ENCODE assay signal across 8 cellular contexts in the genomic region with DNA sequence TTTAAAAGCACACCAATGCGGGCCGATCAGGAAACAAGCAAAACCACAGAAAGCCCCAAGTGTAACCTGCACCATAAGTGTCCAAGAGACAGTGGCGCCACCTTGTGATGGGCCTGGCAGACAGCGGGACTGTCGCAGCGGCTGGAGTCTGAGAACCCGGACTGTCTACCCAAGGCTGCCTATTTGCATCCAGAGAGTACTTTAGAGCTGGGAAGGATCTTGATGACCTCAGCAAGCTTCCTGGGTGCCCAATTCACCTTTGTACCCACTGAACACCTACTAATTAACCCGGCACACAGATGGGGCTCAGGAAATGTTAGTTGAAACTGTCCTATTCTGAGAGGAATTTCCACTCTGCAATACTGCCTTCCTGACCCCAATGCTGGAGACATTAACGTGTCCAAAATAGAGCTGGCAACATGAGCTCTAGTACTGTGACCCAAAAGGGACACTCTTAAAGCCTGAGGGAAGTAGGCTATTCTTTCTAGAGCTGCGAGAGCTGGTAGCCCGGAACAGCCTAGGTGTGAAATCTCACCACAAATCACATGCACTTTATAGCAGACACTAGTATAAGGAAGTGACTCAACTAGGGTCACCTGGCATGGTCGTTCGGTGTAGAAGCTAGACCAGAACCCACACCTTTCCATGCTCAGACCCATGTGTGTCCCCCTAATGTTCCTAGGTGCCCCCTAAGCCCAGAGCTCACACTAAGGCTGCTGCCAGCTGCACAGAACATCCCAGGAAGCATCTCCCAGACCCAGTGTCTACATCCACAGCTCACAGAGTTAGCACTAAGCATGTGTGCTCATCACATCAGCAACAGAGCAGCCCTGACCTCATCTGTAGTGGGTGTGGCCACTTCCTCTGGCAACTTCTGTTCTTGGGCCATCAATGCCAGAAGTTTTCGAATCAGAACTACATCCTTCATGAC. TPM values are rescaled to one million over a fixed set of nuclear protein-coding genes. Genes with fewer than 3 reads are reported as not detected.
A peak's percentile ranks its signal among the peaks of the same experiment; 100 is the strongest.
DNase-seq lines count a peak whose midpoint lies in the region; ATAC-seq, FAIRE-seq and TF ChIP-seq lines count a peak whose summit lies in the region.

No MANE protein-coding gene starts in this region.

- H3K27me3 ChIP-seq in neutrophil, result no peaks in the 10 kb centered on the region

- H3K4me3 ChIP-seq in fibroblast of mammary gland (ENCODE audit: control insufficient read depth, low read depth, low read length) (no peak overlapping the region), neutrophil (ENCODE audit: low read depth in 1 of 2, low read length in 1 of 2) (peak overlapping the region in 1 of 2 experiments; percentile 7)

- TF ChIP-seq CTCF in fibroblast of mammary gland (conservative IDR thresholded peaks at IDR 0.05; ENCODE audit: control insufficient read depth, insufficient read depth, low read depth, low read length) (peak; percentile 81), neutrophil (IDR thresholded peaks at IDR 0.05) (peak; percentile 80)

- ATAC-seq in GM21381 (IDR thresholded peaks at IDR 0.05; ENCODE audit: unreplicated experiment), result peak; percentile 87

- DNase-seq in DMS53 (lab: John Stamatoyannopoulos, UW) (peak; percentile 91), HT-29 (ENCODE audit: low spot score) (peak; percentile 67), RCC 7860 (ENCODE audit: low spot score) (peak; percentile 36), activated T-helper 1 cell treated with Interleukin-2 at 50 U/mL for 16 hours (ENCODE audit: low read depth) (peak; percentile 66), fibroblast of mammary gland (ENCODE audit: low read depth) (peak; percentile 71), superior temporal gyrus (ENCODE audit: extremely low spot score) (peak; percentile 82)

- H3K36me3 ChIP-seq in neutrophil, result no peaks in the 10 kb centered on the region

- no peaks in the 10 kb centered on the region for H3K9me3 ChIP-seq in neutrophil

- H3K4me1 ChIP-seq in neutrophil (ENCODE audit: control insufficient read depth in 1 of 2, insufficient read depth in 1 of 2, low read depth in 1 of 2, low read length in 1 of 2), result peaks cover 13 to 14% of the 10 kb centered on the region in 2 experiments

- no peak for FAIRE-seq in RCC 7860 (lab: Jason Lieb, UNC)

- H3K27ac ChIP-seq in neutrophil, result peak overlapping the region; percentile 61

RNA-seq across cellular contexts. Expression of gene POLR1A, which starts 25.4 kb away (rescaled TPM):
- 21.0 and 23.8 TPM in 2 replicates for total RNA-seq in HT-29 (2014; rRNA removed; shearing (Covaris generic))

RNA-seq across cellular contexts. Expression of gene PTCD3, which starts 25.8 kb away (rescaled TPM):
- total RNA-seq in HT-29 (2014; rRNA removed; shearing (Covaris generic)), result 50.0 and 72.1 TPM in 2 replicates

Comparison
In these comparisons a context has a peak if more than half of its experiments do, and no peak if none do; other contexts are left out.
1. DNase-seq: peak in every context shown above with its lines; median percentile 91 in DMS53; 82 in superior temporal gyrus; 71 in fibroblast of mammary gland; 67 in HT-29; 66 in activated T-helper 1 cell treated with Interleukin-2 at 50 U/mL for 16 hours; 36 in RCC 7860.